Comparison of ENCODE assay signal across 21 cellular contexts in the genomic region with DNA sequence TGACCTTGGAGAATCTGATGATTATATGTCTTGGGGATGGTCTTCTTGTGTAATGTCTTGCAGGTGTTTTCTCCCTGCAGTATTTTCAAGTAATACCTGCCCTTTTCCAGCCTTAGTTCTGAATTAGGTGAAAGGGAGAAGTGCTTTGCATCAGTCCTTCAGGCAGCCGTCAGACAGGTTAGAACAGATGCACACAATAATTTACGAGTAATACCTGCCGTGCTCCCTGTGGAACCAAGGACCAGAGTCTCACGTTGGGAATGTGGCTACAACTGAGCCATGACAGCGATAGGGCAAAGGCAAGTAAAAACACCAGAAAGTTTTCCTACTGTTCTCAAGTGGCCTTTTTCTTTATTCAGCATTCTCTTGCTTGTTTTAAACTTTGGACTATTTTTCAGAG.
DNase-seq lines count a peak whose midpoint lies in the region; ATAC-seq, FAIRE-seq and TF ChIP-seq lines count a peak whose summit lies in the region.
"Had no signal": no experiment of that assay in that cellular context is flagged by ENCODE, and none has a peak within 500 bp of the region (broad histone marks: within the 10 kb centered on the region; RNA-seq: fewer than 3 reads in every experiment).

No MANE protein-coding gene starts in this region.

- no peak overlapping the region for H2BK120ac ChIP-seq in neuronal stem cell (ENCODE audit: low read depth, low read length)

- H3K36me3 ChIP-seq in PC-3 (ENCODE audit: low read depth, low read length) (no peaks in the 10 kb centered on the region), bronchial epithelial cell (ENCODE audit: control insufficient read depth, insufficient read depth, low read length) (no peaks in the 10 kb centered on the region), neuronal stem cell (replicated peaks in 1 of 2; ENCODE audit: control insufficient read depth in 2 of 2, insufficient read depth in 2 of 2, low read length in 2 of 2) (no peaks in the 10 kb centered on the region), suprapubic skin (no peaks in the 10 kb centered on the region)

- no peak overlapping the region for H3K14ac ChIP-seq in neuronal stem cell (ENCODE audit: low read length)

- H3K4ac ChIP-seq in neuronal stem cell (ENCODE audit: low read length), result no peak overlapping the region

- no peak overlapping the region for H2BK5ac ChIP-seq in neuronal stem cell (ENCODE audit: low read length)

- peak overlapping the region; percentile 59 for H3K27ac ChIP-seq in PC-3 (ENCODE audit: low read length)
- no peak overlapping the region for H3K27ac ChIP-seq in foreskin keratinocyte
- H3K27ac ChIP-seq in neuronal stem cell (replicated peaks; ENCODE audit: low read length), result no peak overlapping the region
- H3K27ac ChIP-seq in suprapubic skin, result no peak overlapping the region
- H3K27ac ChIP-seq: C4-2B had no signal

- H3K4me3 Mint-ChIP-seq in chondrocyte (ENCODE audit: unreplicated experiment), result no peak overlapping the region
- H3K4me3 Mint-ChIP-seq: CD4-positive, alpha-beta T cell; HFFc6 had no signal

- POLR2A ChIA-PET in PC-3 (lab: Charles Lee; ENCODE audit: unreplicated experiment), result interaction anchor here (0.6 kb wide), 1 partner anchor 9 kb away, joined by 3 read pairs; no protein-coding TSS in a partner anchor

- H2BK15ac ChIP-seq in neuronal stem cell (ENCODE audit: low read length), result no peak overlapping the region

- peaks cover 15% of the 10 kb centered on the region for H3K9me3 Mint-ChIP-seq in chondrocyte (ENCODE audit: low read depth)

- no peak for TF ChIP-seq EP300 in suprapubic skin (IDR thresholded peaks at IDR 0.05)

- BruUV-seq in PC-3 (replicated peaks; lab: Mats Ljungman, UMichigan), result no TSS peak

- no peak overlapping the region for H2BK12ac ChIP-seq in neuronal stem cell (ENCODE audit: low read length)

- H3K4me3 ChIP-seq in PC-3 (ENCODE audit: low read length) (no peak overlapping the region), bronchial epithelial cell (ENCODE audit: low read depth, low read length) (no peak overlapping the region), neuronal stem cell (ENCODE audit: low read length in 2 of 2) (no peak overlapping the region), suprapubic skin (no peak overlapping the region)
- H3K4me3 ChIP-seq: GM12878 had no signal

- H3K4me1 Mint-ChIP-seq in chondrocyte (ENCODE audit: low read depth), result peaks cover 9% of the 10 kb centered on the region

- no peaks in the 10 kb centered on the region for H3K27me3 Mint-ChIP-seq in chondrocyte (ENCODE audit: low read depth)
- H3K27me3 Mint-ChIP-seq: CD4-positive, alpha-beta T cell had no signal

- H3K9ac ChIP-seq in PC-3 (ENCODE audit: low read length) (peak overlapping the region; percentile 24; the same call in 1 of the 2 replicates), neuronal stem cell (ENCODE audit: low read depth, low read length, poor library complexity) (no peak overlapping the region)

- no peak for TF ChIP-seq CTCF in PC-3 (conservative IDR thresholded peaks at IDR 0.05; ENCODE audit: low read depth, low read length)
- TF ChIP-seq CTCF in bronchial epithelial cell (IDR thresholded peaks at IDR 0.05; ENCODE audit: insufficient read depth, low read length, severe bottlenecking), result no peak
- no peak for TF ChIP-seq CTCF in foreskin keratinocyte (conservative IDR thresholded peaks at IDR 0.05)
- no peak for TF ChIP-seq CTCF in chondrocyte (IDR thresholded peaks at IDR 0.05)
- no peak for TF ChIP-seq CTCF in suprapubic skin (IDR thresholded peaks at IDR 0.05)

- no peaks in the 10 kb centered on the region for H3K79me1 ChIP-seq in neuronal stem cell (ENCODE audit: low read depth, low read length)

- DNase-seq in HT-29 (ENCODE audit: low spot score) (peak; percentile 51), PC-3 (peak; percentile 57), bronchial epithelial cell (ENCODE audit: low read depth) (peak; percentile 65), foreskin keratinocyte (peak; percentile 50 to 69), neuronal stem cell (ENCODE audit: low spot score) (no peak), chondrocyte (ENCODE audit: low spot score) (no peak), suprapubic skin (ENCODE audit: low spot score in 2 of 2) (no peak)
- DNase-seq: ACHN; AML-193; Caco-2; CD4-positive, alpha-beta T cell; GOT3; H7; HFFc6 had no signal

- H4K20me1 ChIP-seq in PC-3 (ENCODE audit: low read length), result no peaks in the 10 kb centered on the region; the same call in 1 of the 2 replicates

- no CpG with 5 or more reads among the region's 5 CpGs for WGBS in neuronal stem cell (ENCODE audit: extremely low coverage in 2 of 2, insufficient read length in 2 of 2, insufficient replicate concordance in 1 of 2), 2 donors
- WGBS in suprapubic skin, result 36% methylated on average over 5 of the region's 5 CpGs

- no peak overlapping the region for H4K91ac ChIP-seq in neuronal stem cell (ENCODE audit: low read depth, low read length, poor library complexity)

- no peak overlapping the region for H2AFZ ChIP-seq in PC-3 (ENCODE audit: low read length)
- H2AFZ ChIP-seq in neuronal stem cell (ENCODE audit: low read length), result no peak overlapping the region

- H3K9me3 ChIP-seq in PC-3 (ENCODE audit: low read length) (no peaks in the 10 kb centered on the region), neuronal stem cell (replicated peaks in 1 of 2; ENCODE audit: control insufficient read depth in 2 of 2, insufficient read depth in 1 of 2, low read depth in 1 of 2, low read length in 2 of 2) (peaks cover 0 to 9% of the 10 kb centered on the region in 2 donors), suprapubic skin (no peaks in the 10 kb centered on the region)
- H3K9me3 ChIP-seq: Caco-2 had no signal

- peaks cover 40% of the 10 kb centered on the region for H3K79me2 ChIP-seq in PC-3 (ENCODE audit: low read length)

- TF ChIP-seq POLR2A in suprapubic skin (IDR thresholded peaks at IDR 0.05), result no peak

- intact Hi-C loops in PC-3 (cut with micrococcal nuclease), result no loop called here

- FAIRE-seq in bronchial epithelial cell (lab: Jason Lieb, UNC), result no peak
- FAIRE-seq: A204.1, D721Med, GM12878, HepG2 had no signal

- H3K4me2 ChIP-seq in PC-3 (ENCODE audit: low read length) (peak overlapping the region; percentile 30), neuronal stem cell (ENCODE audit: insufficient read depth, low read length, poor library complexity, severe bottlenecking) (no peak overlapping the region)

- no peak overlapping the region for H2AK5ac ChIP-seq in neuronal stem cell (ENCODE audit: low read depth, low read length)

- H3K4me1 ChIP-seq in PC-3 (ENCODE audit: insufficient read depth, low read length) (peaks cover 25% of the 10 kb centered on the region), foreskin keratinocyte (peaks cover 6% of the 10 kb centered on the region), neuronal stem cell (ENCODE audit: control insufficient read depth in 2 of 2, insufficient read depth in 1 of 2, low read depth in 1 of 2, low read length in 2 of 2) (peaks cover 0 to 3% of the 10 kb centered on the region in 2 donors), suprapubic skin (no peaks in the 10 kb centered on the region)

- H3K27ac Mint-ChIP-seq in chondrocyte (ENCODE audit: unreplicated experiment), result no peak overlapping the region
- H3K27ac Mint-ChIP-seq: CD4-positive, alpha-beta T cell; HFFc6; IgD-negative memory B cell had no signal

- H3K27me3 ChIP-seq in PC-3 (ENCODE audit: low read length), result no peaks in the 10 kb centered on the region
- no peaks in the 10 kb centered on the region for H3K27me3 ChIP-seq in bronchial epithelial cell (ENCODE audit: control insufficient read depth, insufficient read depth, low read length)
- H3K27me3 ChIP-seq in foreskin keratinocyte, result no peaks in the 10 kb centered on the region
- H3K27me3 ChIP-seq in neuronal stem cell (ENCODE audit: control insufficient read depth in 3 of 3, insufficient read depth in 3 of 3, low read depth in 1 of 3, low read length in 3 of 3), result no peaks in the 10 kb centered on the region
- no peaks in the 10 kb centered on the region for H3K27me3 ChIP-seq in suprapubic skin

- H3K18ac ChIP-seq in neuronal stem cell (ENCODE audit: low read length), result no peak overlapping the region

- H3K9me2 ChIP-seq in PC-3 (replicated peaks; ENCODE audit: low read length), result no peaks in the 10 kb centered on the region

- no peak overlapping the region for H4K8ac ChIP-seq in neuronal stem cell (ENCODE audit: low read depth, low read length)

- H3K36me3 Mint-ChIP-seq in chondrocyte (ENCODE audit: low read depth), result peaks cover 8% of the 10 kb centered on the region

- H3F3A ChIP-seq in PC-3 (ENCODE audit: low read length, unreplicated experiment), result no peaks in the 10 kb centered on the region

- peak; percentile 42 for ATAC-seq in PC-3
- no peak for ATAC-seq in foreskin keratinocyte
- ATAC-seq: GM12878, HCT116, HepG2 had no signal

- CTCF ChIA-PET in PC-3 (lab: Charles Lee), result interaction anchor here (0.6 kb wide), 1 partner anchor 22 kb away, joined by 16 read pairs; no protein-coding TSS in a partner anchor

- no peak overlapping the region for H3K23ac ChIP-seq in neuronal stem cell (ENCODE audit: low read depth, low read length, poor library complexity)

Comparison
In these comparisons a context has a peak if more than half of its experiments do, and no peak if none do; other contexts are left out.
1. DNase-seq: peak in HT-29 (single experiment), PC-3 (single experiment), bronchial epithelial cell (single experiment) and foreskin keratinocyte (2 of 2); none in neuronal stem cell (single experiment), chondrocyte (single experiment) and suprapubic skin (0 of 2).